Comparison of ENCODE assay signal across 20 cellular contexts in the genomic region with DNA sequence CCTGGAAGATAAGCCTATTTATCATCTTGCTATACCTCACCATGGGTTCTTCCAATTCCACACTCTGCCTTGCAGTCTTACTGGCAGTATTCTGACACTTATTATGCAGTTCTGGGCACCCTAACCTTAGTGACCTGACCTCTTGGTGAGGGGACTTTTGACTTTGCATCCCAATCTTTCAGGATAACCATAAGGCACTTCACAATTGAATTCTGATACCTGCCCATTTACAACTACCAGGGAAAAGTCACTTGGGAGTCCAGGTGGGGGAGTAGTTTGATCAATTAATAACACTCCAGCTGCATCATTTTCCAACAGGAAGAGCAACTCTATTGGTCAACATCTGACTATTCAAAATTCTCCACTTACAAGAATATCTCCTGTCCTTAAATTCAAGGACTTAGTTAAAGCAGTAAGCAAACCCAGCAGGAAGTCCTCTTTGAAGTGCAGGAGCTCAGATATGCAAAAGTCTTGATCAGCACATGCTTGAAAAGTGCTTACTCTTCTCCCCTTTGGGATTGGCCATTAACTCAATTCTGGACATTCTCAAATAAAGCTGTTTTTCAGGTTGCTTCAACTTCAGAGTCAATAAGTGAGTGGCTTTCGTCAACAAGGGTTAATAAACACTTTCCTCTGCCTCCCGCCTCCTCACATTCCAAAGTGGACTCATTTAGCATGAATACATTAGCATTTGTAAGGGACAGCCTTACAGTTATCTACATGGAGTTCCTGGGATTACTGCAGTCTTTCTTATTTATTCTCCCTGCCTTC.
DNase-seq lines count a peak whose midpoint lies in the region; ATAC-seq, FAIRE-seq and TF ChIP-seq lines count a peak whose summit lies in the region.
"Had no signal": no experiment of that assay in that cellular context is flagged by ENCODE, and none has a peak within 500 bp of the region (broad histone marks: within the 10 kb centered on the region; RNA-seq: fewer than 3 reads in every experiment).

No MANE protein-coding gene starts in this region.

- H3K4ac ChIP-seq in mesendoderm (ENCODE audit: low read depth, low read length): no peak overlapping the region

- H3K4me2 ChIP-seq in mesendoderm (ENCODE audit: low read length): no peak overlapping the region

- peak overlapping the region; percentile 84 for H3K18ac ChIP-seq in mesendoderm (ENCODE audit: low read length)

- H3K4me1 ChIP-seq in mesendoderm (ENCODE audit: control insufficient read depth, low read depth, low read length) (peaks cover 5% of the 10 kb centered on the region), gastroesophageal sphincter (no peaks in the 10 kb centered on the region)
- H3K4me1 ChIP-seq: right atrium auricular region had no signal

- H3K4me3 ChIP-seq in H7 (ENCODE audit: insufficient read depth, low read depth, low read length): no peak overlapping the region
- H3K4me3 ChIP-seq in epithelial cell of proximal tubule (ENCODE audit: low read depth, low read length): no peak overlapping the region
- no peak overlapping the region for H3K4me3 ChIP-seq in mesendoderm (ENCODE audit: low read length)
- no peak overlapping the region for H3K4me3 ChIP-seq in gastroesophageal sphincter
- H3K4me3 ChIP-seq: right atrium auricular region had no signal

- DNase-seq in H7: peak; percentile 45
- DNase-seq in NCI-H69 (lab: John Stamatoyannopoulos, UW): peak; percentile 14
- no peak for DNase-seq in epithelial cell of proximal tubule (ENCODE audit: low read depth)
- DNase-seq in mesendoderm: peak; percentile 94
- DNase-seq in GM19239 (ENCODE audit: insufficient read length, low spot score): no peak
- no peak for DNase-seq in GM13977 (ENCODE audit: low spot score)
- DNase-seq: activated CD4-positive, alpha-beta memory T cell treated with anti-CD3 and anti-CD28 coated beads for 36 hours; activated naive CD8-positive, alpha-beta T cell treated with anti-CD3 and anti-CD28 coated beads, Interleukin-2, amount 50 U/mL, for 24 hours; COR-L47; effector memory CD8-positive, alpha-beta T cell; foreskin melanocyte; immature natural killer cell; NCI-H1048; NCI-H2081 treated with DMSO at 0.1 percent for 48 hours; NCI-H774; SW 1271 had no signal

- H2BK120ac ChIP-seq in mesendoderm (ENCODE audit: low read depth, low read length): no peak overlapping the region

- no CpG with 5 or more reads among the region's 2 CpGs for WGBS in mesendoderm (ENCODE audit: extremely low coverage, insufficient coverage, low lambda C conversion rate)
- 89% methylated on average over 2 of the region's 2 CpGs; no CpG with 5 or more reads in 1 of the 2 donors for WGBS in gastroesophageal sphincter (ENCODE audit: low coverage in 1 of 2), 2 donors

- no peak for TF ChIP-seq POLR2A in gastroesophageal sphincter (IDR thresholded peaks at IDR 0.05)

- H3K36me3 ChIP-seq in H7 (replicated peaks; ENCODE audit: control insufficient read depth, insufficient read depth, low read length) (no peaks in the 10 kb centered on the region), mesendoderm (ENCODE audit: control insufficient read depth, insufficient read depth, low read length) (no peaks in the 10 kb centered on the region), gastroesophageal sphincter (no peaks in the 10 kb centered on the region)
- H3K36me3 ChIP-seq: right atrium auricular region had no signal

- TF ChIP-seq CTCF in epithelial cell of proximal tubule (conservative IDR thresholded peaks at IDR 0.05; ENCODE audit: low read depth, low read length) (peak; percentile 44), gastroesophageal sphincter (IDR thresholded peaks at IDR 0.05) (no peak), GM13977 (IDR thresholded peaks at IDR 0.05; ENCODE audit: extremely low read depth, insufficient read depth, missing control alignments) (no peak)

- H2AK5ac ChIP-seq in mesendoderm (ENCODE audit: low read length): no peak overlapping the region

- no peak overlapping the region for H3K9ac ChIP-seq in mesendoderm (ENCODE audit: low read length)

- in situ Hi-C loops in GM13977 (cut with MboI; ENCODE audit: low pct_unique_long_range_greater_than_20kb, low sequenced_read_pairs, unreplicated experiment): no loop called here

- H2BK5ac ChIP-seq in mesendoderm (ENCODE audit: low read length): no peak overlapping the region

- ATAC-seq in gastroesophageal sphincter (no peak), HG02973 (IDR thresholded peaks at IDR 0.05; ENCODE audit: unreplicated experiment) (no peak)
- ATAC-seq: activated naive CD8-positive, alpha-beta T cell treated with anti-CD3 and anti-CD28 coated beads, Interleukin-2, amount 50 U/mL, for 24 hours; effector memory CD8-positive, alpha-beta T cell had no signal

- no peaks in the 10 kb centered on the region for H3K79me2 ChIP-seq in mesendoderm (ENCODE audit: control insufficient read depth, insufficient read depth, low read length)

- H3K23ac ChIP-seq in mesendoderm (ENCODE audit: low read length): no peak overlapping the region

- no peaks in the 10 kb centered on the region for H3K9me3 ChIP-seq in gastroesophageal sphincter
- H3K9me3 ChIP-seq: right atrium auricular region had no signal

- no peak for FAIRE-seq in GM19239 (lab: Jason Lieb, UNC)

- H2BK15ac ChIP-seq in mesendoderm (replicated peaks; ENCODE audit: low read depth): peak overlapping the region; percentile 74

- H3K27ac ChIP-seq in mesendoderm (ENCODE audit: low read depth, low read length) (peak overlapping the region; percentile 1), gastroesophageal sphincter (no peak overlapping the region)
- H3K27ac ChIP-seq: right atrium auricular region, VCaP had no signal

- peaks cover 18% of the 10 kb centered on the region for H3K27me3 ChIP-seq in H7 (ENCODE audit: control insufficient read depth, insufficient read depth, low read length)
- H3K27me3 ChIP-seq in mesendoderm (ENCODE audit: insufficient read depth, low read length, poor library complexity): no peaks in the 10 kb centered on the region
- no peaks in the 10 kb centered on the region for H3K27me3 ChIP-seq in gastroesophageal sphincter
- H3K27me3 ChIP-seq: right atrium auricular region had no signal

- no peaks in the 10 kb centered on the region for H3K79me1 ChIP-seq in mesendoderm (ENCODE audit: low read length)

- no peak for TF ChIP-seq EP300 in gastroesophageal sphincter (IDR thresholded peaks at IDR 0.05)

- no peak overlapping the region for H3K56ac ChIP-seq in mesendoderm (ENCODE audit: low read length)

- no peak overlapping the region for H4K8ac ChIP-seq in mesendoderm (ENCODE audit: low read depth, low read length)

- H4K5ac ChIP-seq in mesendoderm (ENCODE audit: low read length): no peak overlapping the region

Comparison
In these comparisons a context has a peak if more than half of its experiments do, and no peak if none do; other contexts are left out.
1. DNase-seq: peak in H7 (single experiment), NCI-H69 (single experiment) and mesendoderm (single experiment); none in epithelial cell of proximal tubule (single experiment), GM19239 (single experiment) and GM13977 (single experiment).